17 cellular contexts compared by ENCODE assay signal in genomic region chr13:72384879-72385278, GRCh38.
DNase-seq lines count a peak whose midpoint lies in the region; ATAC-seq, FAIRE-seq and TF ChIP-seq lines count a peak whose summit lies in the region.
"Had no signal": no experiment of that assay in that cellular context is flagged by ENCODE, and none has a peak within 500 bp of the region (broad histone marks: within the 10 kb centered on the region; RNA-seq: fewer than 3 reads in every experiment).

No MANE protein-coding gene starts in this region.

- H3K4me1 ChIP-seq in HepG2 (ENCODE audit: insufficient read depth, low read length), result peaks cover 26% of the 10 kb centered on the region
- H3K4me1 ChIP-seq: BLaER1 had no signal

- no peak for TF ChIP-seq EP300 in HepG2 (IDR thresholded peaks at IDR 0.05; ENCODE audit: low read depth in 2 of 2, low read length in 2 of 2)
- no peak for TF ChIP-seq EP300 in HepG2 (CRISPR knock-in tag; IDR thresholded peaks at IDR 0.05; ENCODE audit: borderline replicate concordance)

- H4K20me1 ChIP-seq in HepG2 (ENCODE audit: insufficient read depth, low read length), result no peaks in the 10 kb centered on the region
- H4K20me1 ChIP-seq: BLaER1 had no signal

- CTCF ChIA-PET in HepG2 (lab: Yijun Ruan, JAX; ENCODE audit: low intra/inter-chr PET ratio, low total read pairs), result no interaction called here

- no peak for TF ChIP-seq CTCF in NB4 (IDR thresholded peaks at IDR 0.05; ENCODE audit: low read depth, low read length)
- TF ChIP-seq CTCF in cardiac fibroblast (IDR thresholded peaks at IDR 0.05; ENCODE audit: low read depth, low read length), result no peak
- TF ChIP-seq CTCF in HepG2 (CRISPR knock-in tag; IDR thresholded peaks at IDR 0.05), result no peak
- TF ChIP-seq CTCF in nephron progenitor cell (IDR thresholded peaks at IDR 0.05), result no peak

- no peak overlapping the region for H3K27ac Mint-ChIP-seq in nephron progenitor cell
- H3K27ac Mint-ChIP-seq: stimulated activated effector memory CD8-positive, alpha-beta T cell treated with anti-CD3 and anti-CD28 coated beads, Interleukin-12 subunit alpha, Interleukin-12 subunit beta, amount 100 ng/mL, for 72 hours; WTC11 had no signal

- no peaks in the 10 kb centered on the region for H3K4me1 Mint-ChIP-seq in nephron progenitor cell
- H3K4me1 Mint-ChIP-seq: stimulated activated effector memory CD8-positive, alpha-beta T cell treated with anti-CD3 and anti-CD28 coated beads, Interleukin-12 subunit alpha, Interleukin-12 subunit beta, amount 100 ng/mL, for 72 hours had no signal

- TF ChIP-seq RAD21 in HepG2 (CRISPR knock-in tag; IDR thresholded peaks at IDR 0.05), result no peak

- peak; percentile 49 for DNase-seq in CD1c-positive myeloid dendritic cell (ENCODE audit: extremely low spot score)
- DNase-seq in NB4 (ENCODE audit: low read depth), result peak; percentile 69
- DNase-seq in cardiac fibroblast (ENCODE audit: low read depth in 2 of 2), result peak; percentile 54 to 57
- peak; percentile 44 for DNase-seq in HepG2 (ENCODE audit: low spot score)
- DNase-seq in stimulated activated CD8-positive, alpha-beta memory T cell treated with anti-CD3 and anti-CD28 coated beads, Interleukin-4, amount 100 ng/mL, for 48 hours, result no peak
- DNase-seq in nephron progenitor cell, result no peak
- DNase-seq in NCI-H2029 (lab: John Stamatoyannopoulos, UW), result no peak
- DNase-seq: activated CD8-positive, alpha-beta memory T cell treated with anti-CD3 and anti-CD28 coated beads, Interleukin-2, amount 50 U/mL, for 48 hours; effector CD4-positive, alpha-beta T cell; GF-D8; NCI-H446 treated with DMSO at 0.1 percent for 48 hours; SHP77; stimulated activated CD4-positive, alpha-beta T cell treated with anti-CD3 and anti-CD28 coated beads, Interleukin-2, amount 100 ng/mL, for 24 hours had no signal

- no peaks in the 10 kb centered on the region for H3K36me3 Mint-ChIP-seq in nephron progenitor cell (ENCODE audit: low read depth)
- H3K36me3 Mint-ChIP-seq: stimulated activated effector memory CD8-positive, alpha-beta T cell treated with anti-CD3 and anti-CD28 coated beads, Interleukin-12 subunit alpha, Interleukin-12 subunit beta, amount 100 ng/mL, for 72 hours; WTC11 had no signal

- H3K4me2 ChIP-seq in HepG2 (ENCODE audit: low read depth, low read length), result no peak overlapping the region; the same call in 1 of the 2 replicates
- H3K4me2 ChIP-seq: BLaER1 had no signal

- no peaks in the 10 kb centered on the region for H3K9me3 ChIP-seq in HepG2 (ENCODE audit: low read length)
- H3K9me3 ChIP-seq: BLaER1 had no signal

- H3K9ac ChIP-seq in HepG2 (ENCODE audit: insufficient read depth, low read depth, low read length), result no peak overlapping the region
- H3K9ac ChIP-seq: BLaER1 had no signal

- H3K4me3 ChIP-seq in NB4 (ENCODE audit: low read depth, low read length), result no peak overlapping the region
- no peak overlapping the region for H3K4me3 ChIP-seq in cardiac fibroblast (replicated peaks in 1 of 2; ENCODE audit: low read depth in 2 of 2, low read length in 2 of 2)
- H3K4me3 ChIP-seq in HepG2 (replicated peaks in 1 of 3; ENCODE audit: insufficient read depth in 1 of 3, low read depth in 2 of 3, low read length in 3 of 3), result no peak overlapping the region
- H3K4me3 ChIP-seq: BLaER1 had no signal

- TF ChIP-seq POLR2A in NB4 (IDR thresholded peaks at IDR 0.05; ENCODE audit: extremely low read depth, insufficient read length), result no peak
- no peak for TF ChIP-seq POLR2A in HepG2 (IDR thresholded peaks at IDR 0.05; ENCODE audit: insufficient read depth in 1 of 2, low read depth in 2 of 2, low read length in 2 of 2)

- ATAC-seq in HepG2 (no peak; the same call in 2 of the 3 replicates), GM18519 (IDR thresholded peaks at IDR 0.05; ENCODE audit: low FRiP score, unreplicated experiment) (no peak)
- ATAC-seq: stimulated activated effector memory CD8-positive, alpha-beta T cell treated with anti-CD3 and anti-CD28 coated beads, Interleukin-12 subunit alpha, Interleukin-12 subunit beta, amount 100 ng/mL, for 72 hours had no signal

- FAIRE-seq in HepG2 (lab: Jason Lieb, UNC), result no peak

- no peak overlapping the region for H3K4me3 Mint-ChIP-seq in nephron progenitor cell
- H3K4me3 Mint-ChIP-seq: stimulated activated effector memory CD8-positive, alpha-beta T cell treated with anti-CD3 and anti-CD28 coated beads, Interleukin-12 subunit alpha, Interleukin-12 subunit beta, amount 100 ng/mL, for 72 hours; WTC11 had no signal

- no TSS peak for BruUV-seq in HepG2 (replicated peaks; lab: Mats Ljungman, UMichigan)

- no peak overlapping the region for H2AFZ ChIP-seq in HepG2 (ENCODE audit: low read length)

- no peaks in the 10 kb centered on the region for H3K9me3 Mint-ChIP-seq in nephron progenitor cell
- H3K9me3 Mint-ChIP-seq: WTC11 had no signal

- in situ Hi-C loops in HepG2 (cut with HindIII; ENCODE audit: extremely low pct_ligation_motif_present, low pct_unique_long_range_greater_than_20kb), result no loop called here

- H3K27me3 ChIP-seq in HepG2 (ENCODE audit: control insufficient read depth in 1 of 2, insufficient read depth in 2 of 2, low read length in 2 of 2), result no peaks in the 10 kb centered on the region
- H3K27me3 ChIP-seq: BLaER1 had no signal

- POLR2A ChIA-PET in HepG2 (lab: Yijun Ruan, JAX), result no interaction called here

- no peaks in the 10 kb centered on the region for H3K79me2 ChIP-seq in HepG2 (ENCODE audit: insufficient read depth, low read length)

- 43% methylated on average over 5 of the region's 5 CpGs for WGBS in HepG2 (ENCODE audit: low lambda C conversion rate)

- H3K36me3 ChIP-seq in HepG2 (replicated peaks in 1 of 2; ENCODE audit: control insufficient read depth in 1 of 2, insufficient read depth in 2 of 2, low read length in 2 of 2), result no peaks in the 10 kb centered on the region
- H3K36me3 ChIP-seq: BLaER1 had no signal

- H3K27me3 Mint-ChIP-seq in nephron progenitor cell (ENCODE audit: low read depth, poor library complexity), result peaks cover 4% of the 10 kb centered on the region

- H3K27ac ChIP-seq in HepG2 (ENCODE audit: extremely low read length, insufficient read depth, low read length), result no peak overlapping the region
- H3K27ac ChIP-seq: BLaER1 had no signal

- intact Hi-C loops in HepG2 (cut with micrococcal nuclease; ENCODE audit: unreplicated experiment), result no loop called here

TF ChIP-seq in HepG2, 621 proteins besides CTCF, POLR2A, EP300 and RAD21 (continues in another document):
- TF ChIP-seq CERS6 (CRISPR knock-in tag; IDR thresholded peaks at IDR 0.05), result no peak
- no peak for TF ChIP-seq ELF1 (CRISPR knock-in tag; IDR thresholded peaks at IDR 0.05)
- TF ChIP-seq ZFYVE20 (CRISPR knock-in tag; IDR thresholded peaks at IDR 0.05; ENCODE audit: borderline replicate concordance, low read depth), result no peak
- no peak for TF ChIP-seq SIN3B (IDR thresholded peaks at IDR 0.05; ENCODE audit: low read length)
- TF ChIP-seq ZBTB44 (CRISPR knock-in tag; IDR thresholded peaks at IDR 0.05), result no peak
- TF ChIP-seq FOXP4 (CRISPR knock-in tag; IDR thresholded peaks at IDR 0.05), result no peak
- no peak for TF ChIP-seq HOMEZ (CRISPR knock-in tag; IDR thresholded peaks at IDR 0.05; ENCODE audit: low read depth)

Comparison
In these comparisons a context has a peak if more than half of its experiments do, and no peak if none do; other contexts are left out.
1. DNase-seq: peak in CD1c-positive myeloid dendritic cell (single experiment), NB4 (single experiment), cardiac fibroblast (2 of 2) and HepG2 (single experiment); none in stimulated activated CD8-positive, alpha-beta memory T cell treated with anti-CD3 and anti-CD28 coated beads, Interleukin-4, amount 100 ng/mL, for 48 hours (single experiment), nephron progenitor cell (single experiment) and NCI-H2029 (single experiment).